In the genomic region with DNA sequence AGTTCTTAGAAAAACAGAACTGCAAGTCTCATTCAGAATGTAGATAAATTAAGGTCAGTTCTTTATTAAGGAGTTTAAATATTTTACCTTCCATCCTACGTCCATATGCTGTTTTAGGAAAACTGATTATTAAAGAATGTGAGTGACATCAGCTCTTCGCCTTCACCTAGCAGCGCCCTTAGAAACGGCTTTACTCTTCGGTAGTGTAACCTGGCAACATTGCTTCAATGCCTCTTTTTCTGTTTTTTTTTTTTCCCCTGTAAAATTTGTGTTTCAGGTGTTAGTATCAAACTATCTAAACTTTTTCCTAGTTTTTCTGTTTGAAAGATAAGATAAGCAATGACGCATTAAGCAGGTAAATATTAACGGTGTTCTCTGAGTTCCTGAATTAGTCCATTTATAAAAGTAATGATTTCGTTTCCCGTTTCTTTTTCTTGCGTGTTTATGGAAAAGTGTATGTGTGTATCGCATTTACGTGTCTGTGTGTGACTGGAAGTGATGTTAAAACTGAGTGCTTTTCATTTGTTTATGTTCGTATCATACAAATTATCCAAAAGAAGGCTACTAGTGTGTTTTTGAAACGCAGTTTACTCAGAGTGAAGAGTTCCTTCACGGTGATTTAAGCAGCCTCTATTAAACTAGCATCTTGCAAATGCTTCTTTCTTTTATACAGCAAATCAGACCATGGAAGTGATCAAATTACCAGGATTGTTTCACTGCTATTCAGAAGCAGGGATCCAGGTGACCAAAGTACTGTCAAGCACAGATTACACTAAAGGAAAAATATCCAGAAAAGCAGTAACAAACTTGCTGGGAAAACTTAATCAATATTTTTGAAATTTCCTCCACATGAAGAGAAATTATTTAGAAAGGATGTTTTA, we compare ENCODE assay signal across 2 cellular contexts.
TF ChIP-seq lines count a peak whose summit lies in the region.

No MANE protein-coding gene starts in this region.

TF ChIP-seq in liver, 16 proteins besides CTCF, POLR2A, EP300 and RAD21:
- TF ChIP-seq, protein P1, sequence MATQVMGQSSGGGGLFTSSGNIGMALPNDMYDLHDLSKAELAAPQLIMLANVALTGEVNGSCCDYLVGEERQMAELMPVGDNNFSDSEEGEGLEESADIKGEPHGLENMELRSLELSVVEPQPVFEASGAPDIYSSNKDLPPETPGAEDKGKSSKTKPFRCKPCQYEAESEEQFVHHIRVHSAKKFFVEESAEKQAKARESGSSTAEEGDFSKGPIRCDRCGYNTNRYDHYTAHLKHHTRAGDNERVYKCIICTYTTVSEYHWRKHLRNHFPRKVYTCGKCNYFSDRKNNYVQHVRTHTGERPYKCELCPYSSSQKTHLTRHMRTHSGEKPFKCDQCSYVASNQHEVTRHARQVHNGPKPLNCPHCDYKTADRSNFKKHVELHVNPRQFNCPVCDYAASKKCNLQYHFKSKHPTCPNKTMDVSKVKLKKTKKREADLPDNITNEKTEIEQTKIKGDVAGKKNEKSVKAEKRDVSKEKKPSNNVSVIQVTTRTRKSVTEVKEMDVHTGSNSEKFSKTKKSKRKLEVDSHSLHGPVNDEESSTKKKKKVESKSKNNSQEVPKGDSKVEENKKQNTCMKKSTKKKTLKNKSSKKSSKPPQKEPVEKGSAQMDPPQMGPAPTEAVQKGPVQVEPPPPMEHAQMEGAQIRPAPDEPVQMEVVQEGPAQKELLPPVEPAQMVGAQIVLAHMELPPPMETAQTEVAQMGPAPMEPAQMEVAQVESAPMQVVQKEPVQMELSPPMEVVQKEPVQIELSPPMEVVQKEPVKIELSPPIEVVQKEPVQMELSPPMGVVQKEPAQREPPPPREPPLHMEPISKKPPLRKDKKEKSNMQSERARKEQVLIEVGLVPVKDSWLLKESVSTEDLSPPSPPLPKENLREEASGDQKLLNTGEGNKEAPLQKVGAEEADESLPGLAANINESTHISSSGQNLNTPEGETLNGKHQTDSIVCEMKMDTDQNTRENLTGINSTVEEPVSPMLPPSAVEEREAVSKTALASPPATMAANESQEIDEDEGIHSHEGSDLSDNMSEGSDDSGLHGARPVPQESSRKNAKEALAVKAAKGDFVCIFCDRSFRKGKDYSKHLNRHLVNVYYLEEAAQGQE (IDR thresholded peaks at IDR 0.05), result peak; percentile 66
- TF ChIP-seq RXRA (IDR thresholded peaks at IDR 0.05) (peak in 1 of 2 donors; percentile 45), SP1 (IDR thresholded peaks at IDR 0.05) (peak; percentile 10), FOXA2 (IDR thresholded peaks at IDR 0.05) (no peak), HNF4A (conservative IDR thresholded peaks at IDR 0.05) (peak in 1 of 2 donors; percentile 30), JUND (IDR thresholded peaks at IDR 0.05) (peak in 1 of 2 donors; percentile 36), YY1 (IDR thresholded peaks at IDR 0.05) (peak; percentile 60)
- TF ChIP-seq, protein P2, sequence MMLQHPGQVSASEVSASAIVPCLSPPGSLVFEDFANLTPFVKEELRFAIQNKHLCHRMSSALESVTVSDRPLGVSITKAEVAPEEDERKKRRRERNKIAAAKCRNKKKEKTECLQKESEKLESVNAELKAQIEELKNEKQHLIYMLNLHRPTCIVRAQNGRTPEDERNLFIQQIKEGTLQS (IDR thresholded peaks at IDR 0.05), result no peak

TF ChIP-seq in HepG2, 621 proteins besides CTCF, POLR2A, EP300 and RAD21:
- TF ChIP-seq FOXK2 (IDR thresholded peaks at IDR 0.05) (no peak), ATF4 (CRISPR knock-in tag; IDR thresholded peaks at IDR 0.05) (no peak), SKI (IDR thresholded peaks at IDR 0.05; ENCODE audit: partially characterized antibody) (no peak), ZBTB38 (CRISPR knock-in tag; IDR thresholded peaks at IDR 0.05) (no peak), ZNF616 (CRISPR knock-in tag; IDR thresholded peaks at IDR 0.05; ENCODE audit: low read depth) (no peak), GPN1 (CRISPR knock-in tag; IDR thresholded peaks at IDR 0.05; ENCODE audit: borderline replicate concordance) (no peak), ZNF451 (CRISPR knock-in tag; IDR thresholded peaks at IDR 0.05) (no peak)
